ENCODE assay signal across 18 cellular contexts in genomic region chr7:120229094-120229493, GRCh38. TPM values are rescaled to one million over a fixed set of nuclear protein-coding genes. Genes with fewer than 3 reads are reported as not detected.
DNase-seq lines count a peak whose midpoint lies in the region; ATAC-seq and TF ChIP-seq lines count a peak whose summit lies in the region.
"Had no signal": no experiment of that assay in that cellular context is flagged by ENCODE, and none has a peak within 500 bp of the region (broad histone marks: within the 10 kb centered on the region; RNA-seq: fewer than 3 reads in every experiment).

No MANE protein-coding gene starts in this region.

- no peak for TF ChIP-seq POLR2A in gastrocnemius medialis (IDR thresholded peaks at IDR 0.05)

- ATAC-seq in gastrocnemius medialis (peak; percentile 36 to 54), natural killer cell (no peak)
- ATAC-seq: CD8-positive, alpha-beta T cell had no signal

- no peaks in the 10 kb centered on the region for H3K27me3 Mint-ChIP-seq in natural killer cell (ENCODE audit: low read depth in 2 of 2)

- in situ Hi-C loops in gastrocnemius medialis (cut with MboI; ENCODE audit: low sequenced_read_pairs in 4 of 4): no loop called here

- no peak overlapping the region for H3K27ac Mint-ChIP-seq in natural killer cell
- H3K27ac Mint-ChIP-seq: CD14-positive monocyte; CD8-positive, alpha-beta T cell had no signal

- H3K4me3 ChIP-seq in fibroblast of mammary gland (ENCODE audit: control insufficient read depth, low read depth, low read length): no peak overlapping the region
- H3K4me3 ChIP-seq in gastrocnemius medialis: no peak overlapping the region
- H3K4me3 ChIP-seq: BLaER1, GM23248 had no signal

- no peaks in the 10 kb centered on the region for H3K27me3 ChIP-seq in gastrocnemius medialis
- H3K27me3 ChIP-seq: BLaER1 had no signal

- peaks cover 16 to 30% of the 10 kb centered on the region in 2 donors for H3K9me3 Mint-ChIP-seq in natural killer cell

- TF ChIP-seq CTCF in fibroblast of mammary gland (conservative IDR thresholded peaks at IDR 0.05; ENCODE audit: control insufficient read depth, insufficient read depth, low read depth, low read length) (no peak), gastrocnemius medialis (IDR thresholded peaks at IDR 0.05 in 4 of 5, conservative IDR thresholded peaks at IDR 0.05 in 1 of 5) (no peak), natural killer cell (IDR thresholded peaks at IDR 0.05) (no peak)

- no peaks in the 10 kb centered on the region for H3K4me1 ChIP-seq in gastrocnemius medialis
- H3K4me1 ChIP-seq: BLaER1 had no signal

- H3K27ac ChIP-seq in gastrocnemius medialis: no peak overlapping the region
- H3K27ac ChIP-seq: BLaER1, GM23248 had no signal

- no peaks in the 10 kb centered on the region for H3K4me1 Mint-ChIP-seq in natural killer cell
- H3K4me1 Mint-ChIP-seq: CD14-positive monocyte had no signal

- no peaks in the 10 kb centered on the region for H3K9me3 ChIP-seq in gastrocnemius medialis
- H3K9me3 ChIP-seq: BLaER1 had no signal

- intact Hi-C loops in gastrocnemius medialis (cut with DNase I; ENCODE audit: low total_unique reads): no loop called here
- intact Hi-C loops in natural killer cell (cut with micrococcal nuclease): no loop called here

- peak; percentile 4 for DNase-seq in RPMI7951 (ENCODE audit: low read depth)
- peak; percentile 31 for DNase-seq in fibroblast of mammary gland (ENCODE audit: low read depth)
- DNase-seq in left kidney (ENCODE audit: low read depth, low spot score): peak; percentile 4
- DNase-seq in gastrocnemius medialis: no peak
- no peak for DNase-seq in effector CD8-positive, alpha-beta T cell (lab: John Stamatoyannopoulos, UW)
- no peak for DNase-seq in natural killer cell
- no peak for DNase-seq in DMS 273 treated with DMSO at 0.1 percent for 48 hours (lab: John Stamatoyannopoulos, UW)
- DNase-seq in DMS79 treated with DMSO at 0.1 percent for 48 hours (lab: John Stamatoyannopoulos, UW): no peak
- DNase-seq: 8988T; Calu3; CD8-positive, alpha-beta T cell; DMS53; GM23248; HCEC 1CT; IMR-90 had no signal

- no peaks in the 10 kb centered on the region for H3K36me3 Mint-ChIP-seq in natural killer cell
- H3K36me3 Mint-ChIP-seq: CD14-positive monocyte; CD8-positive, alpha-beta T cell had no signal

- H3K36me3 ChIP-seq in gastrocnemius medialis: no peaks in the 10 kb centered on the region
- H3K36me3 ChIP-seq: BLaER1 had no signal

- H3K4me3 Mint-ChIP-seq in natural killer cell: no peak overlapping the region
- H3K4me3 Mint-ChIP-seq: CD14-positive monocyte; CD8-positive, alpha-beta T cell had no signal

RNA-seq across cellular contexts. Expression of gene KCND2, which starts 43.9 kb away (rescaled TPM):
- not detected in 2 replicates for total RNA-seq in RPMI7951 (2014; rRNA removed; shearing (Covaris generic))
- total RNA-seq in gastrocnemius medialis (under 1 TPM; 0.07 to 0.93 (median 0.30) TPM), natural killer cell (not detected)
- total RNA-seq: A673; CD8-positive, alpha-beta T cell had no signal

Comparison
In these comparisons a context has a peak if more than half of its experiments do, and no peak if none do; other contexts are left out.
1. DNase-seq: peak in RPMI7951 (single experiment), fibroblast of mammary gland (single experiment) and left kidney (single experiment); none in gastrocnemius medialis (0 of 2), effector CD8-positive, alpha-beta T cell (single experiment), natural killer cell (single experiment), DMS 273 treated with DMSO at 0.1 percent for 48 hours (single experiment) and DMS79 treated with DMSO at 0.1 percent for 48 hours (single experiment).
2. ATAC-seq: peak in gastrocnemius medialis (2 of 2); none in natural killer cell (0 of 3).